In the genomic region with DNA sequence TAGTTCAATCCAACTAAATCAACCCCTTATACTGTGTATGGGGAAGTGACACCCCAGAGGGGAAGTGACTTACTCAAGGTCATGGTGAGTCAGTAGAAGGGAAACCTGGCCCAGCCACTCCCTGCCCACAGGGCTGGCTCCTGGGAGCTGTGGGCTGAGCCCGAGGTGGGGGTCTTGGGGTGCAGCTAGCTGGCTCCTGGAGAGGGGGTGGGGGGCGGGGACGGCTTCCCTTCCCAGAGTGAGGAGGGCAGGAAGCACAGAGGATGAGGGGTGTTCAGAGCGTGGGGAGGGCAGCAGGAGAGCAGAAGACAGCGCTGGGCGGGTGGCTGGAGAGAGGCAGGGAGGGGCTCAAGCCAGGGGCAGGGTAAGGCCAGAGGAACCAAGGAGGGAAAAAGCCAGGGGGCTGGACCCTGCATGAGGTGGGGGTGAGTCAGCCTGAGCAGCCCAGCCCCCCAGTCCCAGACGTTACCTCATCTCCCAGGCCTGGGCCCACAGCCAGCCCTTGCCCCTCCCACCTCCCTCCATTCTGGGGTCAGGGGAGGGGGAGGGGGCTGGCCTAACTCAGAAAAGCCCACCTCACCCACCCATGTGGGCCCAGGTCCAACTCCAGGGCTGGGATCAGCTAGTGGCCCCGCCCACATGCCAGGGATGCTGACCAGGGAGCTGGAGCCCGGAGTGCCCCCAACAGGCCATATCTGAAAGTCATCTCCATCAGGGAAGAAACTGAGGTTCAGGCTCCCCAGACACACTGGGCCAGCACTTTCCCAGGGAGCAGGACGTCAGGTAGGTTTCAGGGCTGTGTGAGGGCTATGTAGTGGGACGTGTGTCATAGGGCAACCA, we compare ENCODE assay signal across 1 cellular context.
TF ChIP-seq lines count a peak whose summit lies in the region.

No MANE protein-coding gene starts in this region.

TF ChIP-seq in HEK293, 187 proteins besides CTCF, POLR2A, EP300 and RAD21 (continued from another document and continues in another):
- TF ChIP-seq, protein P1, sequence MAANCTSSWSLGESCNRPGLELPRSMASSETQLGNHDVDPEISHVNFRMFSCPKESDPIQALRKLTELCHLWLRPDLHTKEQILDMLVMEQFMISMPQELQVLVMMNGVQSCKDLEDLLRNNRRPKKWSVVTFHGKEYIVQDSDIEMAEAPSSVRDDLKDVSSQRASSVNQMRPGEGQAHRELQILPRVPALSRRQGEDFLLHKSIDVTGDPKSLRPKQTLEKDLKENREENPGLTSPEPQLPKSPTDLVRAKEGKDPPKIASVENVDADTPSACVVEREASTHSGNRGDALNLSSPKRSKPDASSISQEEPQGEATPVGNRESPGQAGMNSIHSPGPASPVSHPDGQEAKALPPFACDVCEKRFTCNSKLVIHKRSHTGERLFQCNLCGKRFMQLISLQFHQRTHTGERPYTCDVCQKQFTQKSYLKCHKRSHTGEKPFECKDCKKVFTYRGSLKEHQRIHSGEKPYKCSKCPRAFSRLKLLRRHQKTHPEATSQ (tag by site-specific recombination; IDR thresholded peaks at IDR 0.05), result no peak
- TF ChIP-seq ZNF324 (tag by site-specific recombination; IDR thresholded peaks at IDR 0.05) (0 out of 2 replicates have a peak, but pooled peaks have one; percentile 25), ZNF214 (tag by site-specific recombination; IDR thresholded peaks at IDR 0.05; ENCODE audit: borderline replicate concordance) (no peak), ZNF19 (tag by site-specific recombination; IDR thresholded peaks at IDR 0.05; ENCODE audit: low read depth) (no peak), ZNF341 (tag by site-specific recombination; IDR thresholded peaks at IDR 0.05; ENCODE audit: low read depth) (no peak), ZNF48 (tag by site-specific recombination; IDR thresholded peaks at IDR 0.05) (no peak), REPIN1 (tag by site-specific recombination; IDR thresholded peaks at IDR 0.05; ENCODE audit: low read depth) (no peak), ZNF555 (tag by site-specific recombination; conservative IDR thresholded peaks at IDR 0.05) (no peak), GLIS2 (tag by site-specific recombination; IDR thresholded peaks at IDR 0.05) (peak; percentile 86), ZNF560 (tag by site-specific recombination; IDR thresholded peaks at IDR 0.05; ENCODE audit: borderline replicate concordance) (no peak), ZNF654 (tag by site-specific recombination; IDR thresholded peaks at IDR 0.05; ENCODE audit: low read depth) (no peak), ZNF175 (tag by site-specific recombination; IDR thresholded peaks at IDR 0.05) (no peak), SETDB1 (IDR thresholded peaks at IDR 0.05; ENCODE audit: insufficient read length, low read length) (no peak), ZNF169 (tag by site-specific recombination; IDR thresholded peaks at IDR 0.05) (no peak), BCL11B (tag by site-specific recombination; IDR thresholded peaks at IDR 0.05; ENCODE audit: low read depth) (peak; percentile 47; the same call in 1 of the 2 replicates), ZBTB7A (tag by site-specific recombination; IDR thresholded peaks at IDR 0.05; ENCODE audit: low read depth) (no peak), ZNF785 (tag by site-specific recombination; IDR thresholded peaks at IDR 0.05) (peak; percentile 65; the same call in 1 of the 2 replicates), ZNF561 (tag by site-specific recombination; IDR thresholded peaks at IDR 0.05; ENCODE audit: borderline replicate concordance) (no peak), FEZF1 (tag by site-specific recombination; IDR thresholded peaks at IDR 0.05) (no peak), HOXD13 (CRISPR knock-in tag; IDR thresholded peaks at IDR 0.05; ENCODE audit: borderline replicate concordance) (no peak), MZF1 (tag by site-specific recombination; IDR thresholded peaks at IDR 0.05; ENCODE audit: borderline replicate concordance) (no peak), RBAK (tag by site-specific recombination; IDR thresholded peaks at IDR 0.05) (no peak), ZNF768 (tag by site-specific recombination; IDR thresholded peaks at IDR 0.05) (no peak), ZNF701 (tag by site-specific recombination; IDR thresholded peaks at IDR 0.05) (no peak), HOXA7 (CRISPR knock-in tag; IDR thresholded peaks at IDR 0.05; ENCODE audit: borderline replicate concordance) (no peak), ZNF155 (tag by site-specific recombination; IDR thresholded peaks at IDR 0.05) (no peak), ZNF391 (tag by site-specific recombination; IDR thresholded peaks at IDR 0.05; ENCODE audit: borderline replicate concordance, low read depth) (no peak), IKZF3 (tag by site-specific recombination; IDR thresholded peaks at IDR 0.05) (0 out of 2 replicates have a peak, but pooled peaks have one; percentile 12), BCL11A (tag by site-specific recombination; IDR thresholded peaks at IDR 0.05; ENCODE audit: low read depth) (0 out of 2 replicates have a peak, but pooled peaks have one; percentile 21)
- TF ChIP-seq, protein P2, sequence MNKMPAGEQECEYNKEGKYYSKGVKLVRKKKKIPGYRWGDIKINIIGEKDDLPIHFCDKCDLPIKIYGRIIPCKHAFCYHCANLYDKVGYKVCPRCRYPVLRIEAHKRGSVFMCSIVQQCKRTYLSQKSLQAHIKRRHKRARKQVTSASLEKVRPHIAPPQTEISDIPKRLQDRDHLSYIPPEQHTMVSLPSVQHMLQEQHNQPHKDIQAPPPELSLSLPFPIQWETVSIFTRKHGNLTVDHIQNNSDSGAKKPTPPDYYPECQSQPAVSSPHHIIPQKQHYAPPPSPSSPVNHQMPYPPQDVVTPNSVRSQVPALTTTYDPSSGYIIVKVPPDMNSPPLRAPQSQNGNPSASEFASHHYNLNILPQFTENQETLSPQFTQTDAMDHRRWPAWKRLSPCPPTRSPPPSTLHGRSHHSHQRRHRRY (tag by site-specific recombination; IDR thresholded peaks at IDR 0.05), result no peak
- TF ChIP-seq, protein P3, sequence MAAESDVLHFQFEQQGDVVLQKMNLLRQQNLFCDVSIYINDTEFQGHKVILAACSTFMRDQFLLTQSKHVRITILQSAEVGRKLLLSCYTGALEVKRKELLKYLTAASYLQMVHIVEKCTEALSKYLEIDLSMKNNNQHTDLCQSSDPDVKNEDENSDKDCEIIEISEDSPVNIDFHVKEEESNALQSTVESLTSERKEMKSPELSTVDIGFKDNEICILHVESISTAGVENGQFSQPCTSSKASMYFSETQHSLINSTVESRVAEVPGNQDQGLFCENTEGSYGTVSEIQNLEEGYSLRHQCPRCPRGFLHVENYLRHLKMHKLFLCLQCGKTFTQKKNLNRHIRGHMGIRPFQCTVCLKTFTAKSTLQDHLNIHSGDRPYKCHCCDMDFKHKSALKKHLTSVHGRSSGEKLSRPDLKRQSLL (tag by site-specific recombination; IDR thresholded peaks at IDR 0.05), result no peak
- TF ChIP-seq, protein P4, sequence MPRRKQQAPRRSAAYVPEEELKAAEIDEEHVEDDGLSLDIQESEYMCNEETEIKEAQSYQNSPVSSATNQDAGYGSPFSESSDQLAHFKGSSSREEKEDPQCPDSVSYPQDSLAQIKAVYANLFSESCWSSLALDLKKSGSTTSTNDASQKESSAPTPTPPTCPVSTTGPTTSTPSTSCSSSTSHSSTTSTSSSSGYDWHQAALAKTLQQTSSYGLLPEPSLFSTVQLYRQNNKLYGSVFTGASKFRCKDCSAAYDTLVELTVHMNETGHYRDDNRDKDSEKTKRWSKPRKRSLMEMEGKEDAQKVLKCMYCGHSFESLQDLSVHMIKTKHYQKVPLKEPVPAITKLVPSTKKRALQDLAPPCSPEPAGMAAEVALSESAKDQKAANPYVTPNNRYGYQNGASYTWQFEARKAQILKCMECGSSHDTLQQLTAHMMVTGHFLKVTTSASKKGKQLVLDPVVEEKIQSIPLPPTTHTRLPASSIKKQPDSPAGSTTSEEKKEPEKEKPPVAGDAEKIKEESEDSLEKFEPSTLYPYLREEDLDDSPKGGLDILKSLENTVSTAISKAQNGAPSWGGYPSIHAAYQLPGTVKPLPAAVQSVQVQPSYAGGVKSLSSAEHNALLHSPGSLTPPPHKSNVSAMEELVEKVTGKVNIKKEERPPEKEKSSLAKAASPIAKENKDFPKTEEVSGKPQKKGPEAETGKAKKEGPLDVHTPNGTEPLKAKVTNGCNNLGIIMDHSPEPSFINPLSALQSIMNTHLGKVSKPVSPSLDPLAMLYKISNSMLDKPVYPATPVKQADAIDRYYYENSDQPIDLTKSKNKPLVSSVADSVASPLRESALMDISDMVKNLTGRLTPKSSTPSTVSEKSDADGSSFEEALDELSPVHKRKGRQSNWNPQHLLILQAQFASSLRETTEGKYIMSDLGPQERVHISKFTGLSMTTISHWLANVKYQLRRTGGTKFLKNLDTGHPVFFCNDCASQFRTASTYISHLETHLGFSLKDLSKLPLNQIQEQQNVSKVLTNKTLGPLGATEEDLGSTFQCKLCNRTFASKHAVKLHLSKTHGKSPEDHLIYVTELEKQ (tag by site-specific recombination; IDR thresholded peaks at IDR 0.05; ENCODE audit: borderline replicate concordance), result no peak
- TF ChIP-seq, protein P5, sequence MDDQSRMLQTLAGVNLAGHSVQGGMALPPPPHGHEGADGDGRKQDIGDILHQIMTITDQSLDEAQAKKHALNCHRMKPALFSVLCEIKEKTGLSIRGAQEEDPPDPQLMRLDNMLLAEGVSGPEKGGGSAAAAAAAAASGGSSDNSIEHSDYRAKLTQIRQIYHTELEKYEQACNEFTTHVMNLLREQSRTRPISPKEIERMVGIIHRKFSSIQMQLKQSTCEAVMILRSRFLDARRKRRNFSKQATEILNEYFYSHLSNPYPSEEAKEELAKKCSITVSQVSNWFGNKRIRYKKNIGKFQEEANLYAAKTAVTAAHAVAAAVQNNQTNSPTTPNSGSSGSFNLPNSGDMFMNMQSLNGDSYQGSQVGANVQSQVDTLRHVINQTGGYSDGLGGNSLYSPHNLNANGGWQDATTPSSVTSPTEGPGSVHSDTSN (CRISPR knock-in tag; IDR thresholded peaks at IDR 0.05), result no peak
- TF ChIP-seq, protein P6, sequence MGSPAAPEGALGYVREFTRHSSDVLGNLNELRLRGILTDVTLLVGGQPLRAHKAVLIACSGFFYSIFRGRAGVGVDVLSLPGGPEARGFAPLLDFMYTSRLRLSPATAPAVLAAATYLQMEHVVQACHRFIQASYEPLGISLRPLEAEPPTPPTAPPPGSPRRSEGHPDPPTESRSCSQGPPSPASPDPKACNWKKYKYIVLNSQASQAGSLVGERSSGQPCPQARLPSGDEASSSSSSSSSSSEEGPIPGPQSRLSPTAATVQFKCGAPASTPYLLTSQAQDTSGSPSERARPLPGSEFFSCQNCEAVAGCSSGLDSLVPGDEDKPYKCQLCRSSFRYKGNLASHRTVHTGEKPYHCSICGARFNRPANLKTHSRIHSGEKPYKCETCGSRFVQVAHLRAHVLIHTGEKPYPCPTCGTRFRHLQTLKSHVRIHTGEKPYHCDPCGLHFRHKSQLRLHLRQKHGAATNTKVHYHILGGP (tag by site-specific recombination; IDR thresholded peaks at IDR 0.05), result no peak
- TF ChIP-seq, protein P7, sequence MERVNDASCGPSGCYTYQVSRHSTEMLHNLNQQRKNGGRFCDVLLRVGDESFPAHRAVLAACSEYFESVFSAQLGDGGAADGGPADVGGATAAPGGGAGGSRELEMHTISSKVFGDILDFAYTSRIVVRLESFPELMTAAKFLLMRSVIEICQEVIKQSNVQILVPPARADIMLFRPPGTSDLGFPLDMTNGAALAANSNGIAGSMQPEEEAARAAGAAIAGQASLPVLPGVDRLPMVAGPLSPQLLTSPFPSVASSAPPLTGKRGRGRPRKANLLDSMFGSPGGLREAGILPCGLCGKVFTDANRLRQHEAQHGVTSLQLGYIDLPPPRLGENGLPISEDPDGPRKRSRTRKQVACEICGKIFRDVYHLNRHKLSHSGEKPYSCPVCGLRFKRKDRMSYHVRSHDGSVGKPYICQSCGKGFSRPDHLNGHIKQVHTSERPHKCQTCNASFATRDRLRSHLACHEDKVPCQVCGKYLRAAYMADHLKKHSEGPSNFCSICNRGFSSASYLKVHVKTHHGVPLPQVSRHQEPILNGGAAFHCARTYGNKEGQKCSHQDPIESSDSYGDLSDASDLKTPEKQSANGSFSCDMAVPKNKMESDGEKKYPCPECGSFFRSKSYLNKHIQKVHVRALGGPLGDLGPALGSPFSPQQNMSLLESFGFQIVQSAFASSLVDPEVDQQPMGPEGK (tag by site-specific recombination; IDR thresholded peaks at IDR 0.05), result peak; percentile 59
- TF ChIP-seq, protein P8, sequence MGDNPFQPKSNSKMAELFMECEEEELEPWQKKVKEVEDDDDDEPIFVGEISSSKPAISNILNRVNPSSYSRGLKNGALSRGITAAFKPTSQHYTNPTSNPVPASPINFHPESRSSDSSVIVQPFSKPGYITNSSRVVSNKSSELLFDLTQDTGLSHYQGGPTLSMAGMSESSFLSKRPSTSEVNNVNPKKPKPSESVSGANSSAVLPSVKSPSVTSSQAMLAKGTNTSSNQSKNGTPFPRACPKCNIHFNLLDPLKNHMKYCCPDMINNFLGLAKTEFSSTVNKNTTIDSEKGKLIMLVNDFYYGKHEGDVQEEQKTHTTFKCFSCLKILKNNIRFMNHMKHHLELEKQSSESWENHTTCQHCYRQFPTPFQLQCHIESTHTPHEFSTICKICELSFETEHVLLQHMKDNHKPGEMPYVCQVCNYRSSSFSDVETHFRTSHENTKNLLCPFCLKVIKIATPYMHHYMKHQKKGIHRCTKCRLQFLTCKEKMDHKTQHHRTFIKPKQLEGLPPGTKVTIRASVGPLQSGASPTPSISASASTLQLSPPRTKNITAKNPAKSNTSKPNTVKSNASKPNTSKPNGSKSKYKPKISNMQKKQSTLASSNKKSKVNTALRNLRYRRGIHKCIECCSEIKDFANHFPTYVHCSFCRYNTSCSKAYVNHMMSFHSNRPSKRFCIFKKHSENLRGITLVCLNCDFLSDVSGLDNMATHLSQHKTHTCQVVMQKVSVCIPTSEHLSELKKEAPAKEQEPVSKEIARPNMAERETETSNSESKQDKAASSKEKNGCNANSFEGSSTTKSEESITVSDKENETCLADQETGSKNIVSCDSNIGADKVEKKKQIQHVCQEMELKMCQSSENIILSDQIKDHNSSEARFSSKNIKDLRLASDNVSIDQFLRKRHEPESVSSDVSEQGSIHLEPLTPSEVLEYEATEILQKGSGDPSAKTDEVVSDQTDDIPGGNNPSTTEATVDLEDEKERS (tag by site-specific recombination; IDR thresholded peaks at IDR 0.05), result no peak
- TF ChIP-seq, protein P9, sequence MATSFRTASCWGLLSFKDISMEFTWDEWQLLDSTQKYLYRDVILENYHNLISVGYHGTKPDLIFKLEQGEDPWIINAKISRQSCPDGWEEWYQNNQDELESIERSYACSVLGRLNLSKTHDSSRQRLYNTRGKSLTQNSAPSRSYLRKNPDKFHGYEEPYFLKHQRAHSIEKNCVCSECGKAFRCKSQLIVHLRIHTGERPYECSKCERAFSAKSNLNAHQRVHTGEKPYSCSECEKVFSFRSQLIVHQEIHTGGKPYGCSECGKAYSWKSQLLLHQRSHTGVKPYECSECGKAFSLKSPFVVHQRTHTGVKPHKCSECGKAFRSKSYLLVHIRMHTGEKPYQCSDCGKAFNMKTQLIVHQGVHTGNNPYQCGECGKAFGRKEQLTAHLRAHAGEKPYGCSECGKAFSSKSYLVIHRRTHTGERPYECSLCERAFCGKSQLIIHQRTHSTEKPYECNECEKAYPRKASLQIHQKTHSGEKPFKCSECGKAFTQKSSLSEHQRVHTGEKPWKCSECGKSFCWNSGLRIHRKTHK (tag by site-specific recombination; IDR thresholded peaks at IDR 0.05), result no peak
- TF ChIP-seq, protein P10, sequence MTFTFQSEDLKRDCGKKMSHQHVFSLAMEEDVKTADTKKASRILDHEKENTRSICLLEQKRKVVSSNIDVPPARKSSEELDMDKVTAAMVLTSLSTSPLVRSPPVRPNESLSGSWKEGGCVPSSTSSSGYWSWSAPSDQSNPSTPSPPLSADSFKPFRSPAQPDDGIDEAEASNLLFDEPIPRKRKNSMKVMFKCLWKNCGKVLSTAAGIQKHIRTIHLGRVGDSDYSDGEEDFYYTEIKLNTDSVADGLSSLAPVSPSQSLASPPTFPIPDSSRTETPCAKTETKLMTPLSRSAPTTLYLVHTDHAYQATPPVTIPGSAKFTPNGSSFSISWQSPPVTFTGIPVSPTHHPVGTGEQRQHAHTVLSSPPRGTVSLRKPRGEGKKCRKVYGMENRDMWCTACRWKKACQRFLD (tag by site-specific recombination; IDR thresholded peaks at IDR 0.05), result no peak
